In genomic region chr1:9700340-9700739, GRCh38 we compare ENCODE assay signal across 1 cellular context.
TF ChIP-seq lines count a peak whose summit lies in the region.

No MANE protein-coding gene starts in this region.

TF ChIP-seq in WTC11, 78 proteins besides CTCF, POLR2A, EP300 and RAD21 (continued from another document):
- TF ChIP-seq AFF4 (CRISPR knock-in tag; IDR thresholded peaks at IDR 0.05; ENCODE audit: borderline replicate concordance) (no peak), CREM (CRISPR knock-in tag; IDR thresholded peaks at IDR 0.05) (no peak), ESRRA (CRISPR knock-in tag; IDR thresholded peaks at IDR 0.05; ENCODE audit: borderline replicate concordance) (no peak), RELA (CRISPR knock-in tag; IDR thresholded peaks at IDR 0.05; ENCODE audit: borderline replicate concordance) (no peak), ZNF425 (CRISPR knock-in tag; conservative IDR thresholded peaks at IDR 0.05) (no peak), GTF2I (CRISPR knock-in tag; conservative IDR thresholded peaks at IDR 0.05) (no peak)
